Comparison of ENCODE assay signal across 19 cellular contexts in genomic region chr14:85058170-85058569, GRCh38.
DNase-seq lines count a peak whose midpoint lies in the region; ATAC-seq and TF ChIP-seq lines count a peak whose summit lies in the region.
"Had no signal": no experiment of that assay in that cellular context is flagged by ENCODE, and none has a peak within 500 bp of the region (broad histone marks: within the 10 kb centered on the region; RNA-seq: fewer than 3 reads in every experiment).

No MANE protein-coding gene starts in this region.

- in situ Hi-C loops in ACHN (cut with HindIII; ENCODE audit: low pct_ligation_motif_present, low pct_unique_long_range_greater_than_20kb, low sequenced_read_pairs), result no loop called here

- no peaks in the 10 kb centered on the region for H3K79me2 ChIP-seq in fibroblast of lung (ENCODE audit: control insufficient read depth, insufficient read depth, low read length)

- H2AFZ ChIP-seq in fibroblast of lung (ENCODE audit: low read length), result no peak overlapping the region

- no peak overlapping the region for H3K4me2 ChIP-seq in fibroblast of lung (ENCODE audit: extremely low read depth, insufficient read depth, low read length)
- H3K4me2 ChIP-seq: BLaER1 had no signal

- H4K20me1 ChIP-seq in fibroblast of lung (ENCODE audit: control insufficient read depth, extremely low read depth, insufficient read depth, low read length), result no peaks in the 10 kb centered on the region
- H4K20me1 ChIP-seq: BLaER1 had no signal

- peaks cover 11 to 16% of the 10 kb centered on the region in 2 donors for H3K9me3 Mint-ChIP-seq in stimulated activated naive CD8-positive, alpha-beta T cell treated with anti-CD3 and anti-CD28 coated beads, Interleukin-15, amount 100 ng/mL, for 72 hours
- peaks cover 19% of the 10 kb centered on the region for H3K9me3 Mint-ChIP-seq in activated T-helper 17 cell treated with anti-CD3 and anti-CD28 coated beads, Interleukin-2, amount 50 U/mL, for 72 hours

- peak; percentile 43 for ATAC-seq in stimulated activated naive CD8-positive, alpha-beta T cell treated with anti-CD3 and anti-CD28 coated beads, Interleukin-15, Interleukin-2, amounts not matched to agents 100 U/mL and 50 U/mL, for 24 hours
- ATAC-seq in stimulated activated naive CD8-positive, alpha-beta T cell treated with anti-CD3 and anti-CD28 coated beads, Interleukin-15, amount 100 ng/mL, for 72 hours, result no peak
- peak; percentile 19 for ATAC-seq in activated T-helper 17 cell treated with anti-CD3 and anti-CD28 coated beads, Interleukin-2, amount 50 U/mL, for 72 hours (replicated peaks)
- ATAC-seq: HCT116 had no signal

- no peak for DNase-seq in stimulated activated naive CD8-positive, alpha-beta T cell treated with anti-CD3 and anti-CD28 coated beads, Interleukin-15, Interleukin-2, amounts not matched to agents 100 U/mL and 50 U/mL, for 24 hours
- no peak for DNase-seq in stimulated activated naive CD8-positive, alpha-beta T cell treated with anti-CD3 and anti-CD28 coated beads, Interleukin-15, amount 100 ng/mL, for 72 hours
- DNase-seq in fibroblast of lung (ENCODE audit: low read depth in 2 of 2), result peak; percentile 12 to 45
- no peak for DNase-seq in NCI-H1105 (lab: John Stamatoyannopoulos, UW)
- DNase-seq in ACHN, result no peak
- no peak for DNase-seq in stimulated activated CD4-positive, alpha-beta T cell treated with anti-CD3 and anti-CD28 coated beads, Interleukin-4, amount 100 ng/mL, for 1 hour
- DNase-seq in stimulated activated CD4-positive, alpha-beta T cell treated with anti-CD3 and anti-CD28 coated beads, Interleukin-4, amount 100 ng/mL, for 24 hours, result no peak
- DNase-seq: CD4-positive, alpha-beta memory T cell; DMS153; GF-D8; KBM-7; NCI-H146; NCI-H2081; NCI-H2171 treated with DMSO at 0.1 percent for 48 hours; NCI-H446 treated with DMSO at 0.1 percent for 48 hours; Right ventricle myocardium superior had no signal

- no peak overlapping the region for H3K27ac Mint-ChIP-seq in stimulated activated naive CD8-positive, alpha-beta T cell treated with anti-CD3 and anti-CD28 coated beads, Interleukin-15, amount 100 ng/mL, for 72 hours
- no peak overlapping the region for H3K27ac Mint-ChIP-seq in activated T-helper 17 cell treated with anti-CD3 and anti-CD28 coated beads, Interleukin-2, amount 50 U/mL, for 72 hours
- H3K27ac Mint-ChIP-seq: CD4-positive, alpha-beta memory T cell had no signal

- H3K4me1 ChIP-seq in fibroblast of lung (ENCODE audit: control insufficient read depth, extremely low read depth, insufficient read depth, low read length), result no peaks in the 10 kb centered on the region
- H3K4me1 ChIP-seq: BLaER1 had no signal

- TF ChIP-seq CTCF in fibroblast of lung (conservative IDR thresholded peaks at IDR 0.05 in 1 of 2, IDR thresholded peaks at IDR 0.05 in 1 of 2; ENCODE audit: low read depth in 1 of 2, low read length in 2 of 2), result no peak

- no peak overlapping the region for H3K27ac ChIP-seq in fibroblast of lung (ENCODE audit: insufficient read depth, low read length)
- H3K27ac ChIP-seq: BLaER1 had no signal

- no peaks in the 10 kb centered on the region for H3K4me1 Mint-ChIP-seq in stimulated activated naive CD8-positive, alpha-beta T cell treated with anti-CD3 and anti-CD28 coated beads, Interleukin-15, amount 100 ng/mL, for 72 hours
- H3K4me1 Mint-ChIP-seq in activated T-helper 17 cell treated with anti-CD3 and anti-CD28 coated beads, Interleukin-2, amount 50 U/mL, for 72 hours, result no peaks in the 10 kb centered on the region
- H3K4me1 Mint-ChIP-seq: CD4-positive, alpha-beta memory T cell had no signal

- no peaks in the 10 kb centered on the region for H3K9me3 ChIP-seq in fibroblast of lung (ENCODE audit: control insufficient read depth, insufficient read depth, low read depth, low read length)

- no peaks in the 10 kb centered on the region for H3K36me3 ChIP-seq in fibroblast of lung (ENCODE audit: control insufficient read depth, insufficient read depth, low read length)
- H3K36me3 ChIP-seq: BLaER1 had no signal

- H3K36me3 Mint-ChIP-seq in activated T-helper 17 cell treated with anti-CD3 and anti-CD28 coated beads, Interleukin-2, amount 50 U/mL, for 72 hours (ENCODE audit: low read depth), result no peaks in the 10 kb centered on the region
- H3K36me3 Mint-ChIP-seq: CD4-positive, alpha-beta memory T cell had no signal

- no peaks in the 10 kb centered on the region for H3K27me3 Mint-ChIP-seq in stimulated activated naive CD8-positive, alpha-beta T cell treated with anti-CD3 and anti-CD28 coated beads, Interleukin-15, amount 100 ng/mL, for 72 hours
- no peaks in the 10 kb centered on the region for H3K27me3 Mint-ChIP-seq in activated T-helper 17 cell treated with anti-CD3 and anti-CD28 coated beads, Interleukin-2, amount 50 U/mL, for 72 hours
- H3K27me3 Mint-ChIP-seq: CD4-positive, alpha-beta memory T cell had no signal

- no peaks in the 10 kb centered on the region for H3K27me3 ChIP-seq in fibroblast of lung (ENCODE audit: control insufficient read depth, insufficient read depth, low read length)
- H3K27me3 ChIP-seq: BLaER1 had no signal

- H3K4me3 ChIP-seq in fibroblast of lung (replicated peaks in 1 of 4; ENCODE audit: control extremely low read depth in 1 of 4, insufficient read depth in 1 of 4, low read depth in 3 of 4, low read length in 4 of 4), result no peak overlapping the region
- H3K4me3 ChIP-seq: BLaER1 had no signal

- H3K9ac ChIP-seq in fibroblast of lung (ENCODE audit: insufficient read depth, low read length), result no peak overlapping the region
- H3K9ac ChIP-seq: BLaER1 had no signal

- no peak overlapping the region for H3K4me3 Mint-ChIP-seq in stimulated activated naive CD8-positive, alpha-beta T cell treated with anti-CD3 and anti-CD28 coated beads, Interleukin-15, amount 100 ng/mL, for 72 hours
- no peak overlapping the region for H3K4me3 Mint-ChIP-seq in activated T-helper 17 cell treated with anti-CD3 and anti-CD28 coated beads, Interleukin-2, amount 50 U/mL, for 72 hours
- H3K4me3 Mint-ChIP-seq: CD4-positive, alpha-beta memory T cell had no signal

Comparison
In these comparisons a context has a peak if more than half of its experiments do, and no peak if none do; other contexts are left out.
1. DNase-seq: peak in fibroblast of lung (2 of 2); none in stimulated activated naive CD8-positive, alpha-beta T cell treated with anti-CD3 and anti-CD28 coated beads, Interleukin-15, Interleukin-2, amounts not matched to agents 100 U/mL and 50 U/mL, for 24 hours (single experiment), stimulated activated naive CD8-positive, alpha-beta T cell treated with anti-CD3 and anti-CD28 coated beads, Interleukin-15, amount 100 ng/mL, for 72 hours (0 of 2), NCI-H1105 (single experiment), ACHN (single experiment), stimulated activated CD4-positive, alpha-beta T cell treated with anti-CD3 and anti-CD28 coated beads, Interleukin-4, amount 100 ng/mL, for 1 hour (single experiment) and stimulated activated CD4-positive, alpha-beta T cell treated with anti-CD3 and anti-CD28 coated beads, Interleukin-4, amount 100 ng/mL, for 24 hours (single experiment).